Comparison of ENCODE assay signal across 26 cellular contexts in genomic region chr11:3967695-3968094, GRCh38.
DNase-seq lines count a peak whose midpoint lies in the region; ATAC-seq and TF ChIP-seq lines count a peak whose summit lies in the region.
"Had no signal": no experiment of that assay in that cellular context is flagged by ENCODE, and none has a peak within 500 bp of the region (broad histone marks: within the 10 kb centered on the region; RNA-seq: fewer than 3 reads in every experiment).

No MANE protein-coding gene starts in this region.

- H3K4me3 Mint-ChIP-seq in activated CD4-positive, alpha-beta memory T cell treated with anti-CD3 and anti-CD28 coated beads for 36 hours: no peak overlapping the region
- H3K4me3 Mint-ChIP-seq in activated CD4-positive, alpha-beta memory T cell treated with anti-CD3 and anti-CD28 coated beads, Interleukin-2, amount 10 ng/mL, durations not matched to agents 7 days and 5 days: no peak overlapping the region
- no peak overlapping the region for H3K4me3 Mint-ChIP-seq in CD4-positive, alpha-beta T cell
- H3K4me3 Mint-ChIP-seq in T-helper 17 cell (peak overlapping the region; percentile 19), neural progenitor cell (no peak overlapping the region), progenitor cell of endocrine pancreas (ENCODE audit: low read depth) (no peak overlapping the region)
- H3K4me3 Mint-ChIP-seq: activated B cell treated with CpG ODN at 0.5 μM for 24 hours; CD14-positive monocyte; dendritic cell treated with granulocyte-macrophage colony-stimulating factor and Interleukin-4, amounts not matched to agents 40 ng/mL and 50 ng/mL, for 4 days had no signal

- H3K79me2 ChIP-seq in neural progenitor cell (ENCODE audit: low read depth): no peaks in the 10 kb centered on the region

- peaks cover 9% of the 10 kb centered on the region for H3K4me1 ChIP-seq in neural progenitor cell
- H3K4me1 ChIP-seq: foreskin keratinocyte, upper lobe of right lung had no signal

- no peaks in the 10 kb centered on the region for H3K36me3 ChIP-seq in neural progenitor cell
- H3K36me3 ChIP-seq: SJCRH30 had no signal

- no peaks in the 10 kb centered on the region for H3F3A ChIP-seq in neural progenitor cell (ENCODE audit: low read depth)

- H3K27me3 Mint-ChIP-seq in activated CD4-positive, alpha-beta memory T cell treated with anti-CD3 and anti-CD28 coated beads for 36 hours: no peaks in the 10 kb centered on the region
- H3K27me3 Mint-ChIP-seq in activated CD4-positive, alpha-beta memory T cell treated with anti-CD3 and anti-CD28 coated beads, Interleukin-2, amount 10 ng/mL, durations not matched to agents 7 days and 5 days: no peaks in the 10 kb centered on the region
- H3K27me3 Mint-ChIP-seq in CD4-positive, alpha-beta T cell: no peaks in the 10 kb centered on the region
- H3K27me3 Mint-ChIP-seq in T-helper 17 cell (no peaks in the 10 kb centered on the region), neural progenitor cell (ENCODE audit: insufficient read depth, low read depth) (peaks cover 3% of the 10 kb centered on the region), progenitor cell of endocrine pancreas (no peaks in the 10 kb centered on the region)
- H3K27me3 Mint-ChIP-seq: activated B cell treated with CpG ODN at 0.5 μM for 24 hours; dendritic cell treated with granulocyte-macrophage colony-stimulating factor and Interleukin-4, amounts not matched to agents 40 ng/mL and 50 ng/mL, for 4 days had no signal

- H4K20me1 ChIP-seq in neural progenitor cell (ENCODE audit: low read depth): no peaks in the 10 kb centered on the region

- H3K9me3 Mint-ChIP-seq in activated CD4-positive, alpha-beta memory T cell treated with anti-CD3 and anti-CD28 coated beads for 36 hours: no peaks in the 10 kb centered on the region
- H3K9me3 Mint-ChIP-seq in activated CD4-positive, alpha-beta memory T cell treated with anti-CD3 and anti-CD28 coated beads, Interleukin-2, amount 10 ng/mL, durations not matched to agents 7 days and 5 days: no peaks in the 10 kb centered on the region
- no peaks in the 10 kb centered on the region for H3K9me3 Mint-ChIP-seq in CD4-positive, alpha-beta T cell
- H3K9me3 Mint-ChIP-seq in neural progenitor cell: no peaks in the 10 kb centered on the region
- H3K9me3 Mint-ChIP-seq in progenitor cell of endocrine pancreas (ENCODE audit: low read depth): no peaks in the 10 kb centered on the region
- H3K9me3 Mint-ChIP-seq: activated B cell treated with CpG ODN at 0.5 μM for 24 hours; CD14-positive monocyte; dendritic cell treated with granulocyte-macrophage colony-stimulating factor and Interleukin-4, amounts not matched to agents 40 ng/mL and 50 ng/mL, for 4 days had no signal

- H3K27ac ChIP-seq in CD4-positive, alpha-beta T cell (ENCODE audit: low read depth, low read length): no peak overlapping the region
- no peak overlapping the region for H3K27ac ChIP-seq in neural progenitor cell
- H3K27ac ChIP-seq: adrenal gland, foreskin keratinocyte, heart left ventricle, SJCRH30, upper lobe of right lung had no signal

- no peaks in the 10 kb centered on the region for H3K9me3 ChIP-seq in CD4-positive, alpha-beta T cell (ENCODE audit: control insufficient read depth, low read length)
- H3K9me3 ChIP-seq in T-helper 17 cell (ENCODE audit: control insufficient read depth, low read length, poor library complexity, severe bottlenecking) (no peaks in the 10 kb centered on the region), neural progenitor cell (ENCODE audit: low read depth) (no peaks in the 10 kb centered on the region)
- H3K9me3 ChIP-seq: adrenal gland, heart left ventricle, SJCRH30, upper lobe of right lung had no signal

- peak overlapping the region; percentile 18 for H3K27ac Mint-ChIP-seq in activated CD4-positive, alpha-beta memory T cell treated with anti-CD3 and anti-CD28 coated beads for 36 hours
- H3K27ac Mint-ChIP-seq in activated CD4-positive, alpha-beta memory T cell treated with anti-CD3 and anti-CD28 coated beads, Interleukin-2, amount 10 ng/mL, durations not matched to agents 7 days and 5 days: no peak overlapping the region
- peak overlapping the region; percentile 70 for H3K27ac Mint-ChIP-seq in CD4-positive, alpha-beta T cell
- peak overlapping the region; percentile 62 for H3K27ac Mint-ChIP-seq in T-helper 17 cell
- no peak overlapping the region for H3K27ac Mint-ChIP-seq in neural progenitor cell
- H3K27ac Mint-ChIP-seq in progenitor cell of endocrine pancreas: no peak overlapping the region
- H3K27ac Mint-ChIP-seq: activated B cell treated with CpG ODN at 0.5 μM for 24 hours; dendritic cell treated with granulocyte-macrophage colony-stimulating factor and Interleukin-4, amounts not matched to agents 40 ng/mL and 50 ng/mL, for 4 days had no signal

- ATAC-seq in CD4-positive, alpha-beta T cell (ENCODE audit: poor library complexity): no peak
- no peak for ATAC-seq in T-helper 17 cell
- ATAC-seq: esophagus mucosa, foreskin keratinocyte, heart left ventricle, upper lobe of right lung had no signal

- CTCF ChIA-PET in activated CD4-positive, alpha-beta memory T cell treated with anti-CD3 and anti-CD28 coated beads for 36 hours (lab: Charles Lee): interaction anchor here (1.1 to 3.3 kb wide), 3 partner anchors 22 to 112 kb away, joined by 4 to 22 read pairs (median 15); partner anchors contain the start of gene STIM1
- CTCF ChIA-PET in activated CD4-positive, alpha-beta memory T cell treated with anti-CD3 and anti-CD28 coated beads, Interleukin-2, amount 10 ng/mL, durations not matched to agents 7 days and 5 days (lab: Charles Lee): interaction anchor here (1.2 to 3.9 kb wide), 4 partner anchors 62 to 119 kb away, joined by 3 to 31 read pairs (median 5); partner anchors contain the start of gene STIM1
- CTCF ChIA-PET in CD4-positive, alpha-beta T cell (lab: Charles Lee): interaction anchor here (0.7 to 1.6 kb wide), 5 partner anchors 12 to 119 kb away, joined by 3 to 5 read pairs (median 4); no protein-coding TSS in a partner anchor

- TF ChIP-seq CTCF in CD4-positive, alpha-beta T cell (IDR thresholded peaks at IDR 0.05): no peak
- TF ChIP-seq CTCF in neural progenitor cell (IDR thresholded peaks at IDR 0.05): no peak
- TF ChIP-seq CTCF in progenitor cell of endocrine pancreas (IDR thresholded peaks at IDR 0.05; ENCODE audit: unreplicated experiment): no peak

- H3K9ac ChIP-seq in neural progenitor cell: no peak overlapping the region

- H3K4me3 ChIP-seq in neural progenitor cell: no peak overlapping the region
- H3K4me3 ChIP-seq: adrenal gland, heart left ventricle, SJCRH30, upper lobe of right lung had no signal

- peaks cover 18% of the 10 kb centered on the region for H3K36me3 Mint-ChIP-seq in activated CD4-positive, alpha-beta memory T cell treated with anti-CD3 and anti-CD28 coated beads for 36 hours
- peaks cover 50% of the 10 kb centered on the region for H3K36me3 Mint-ChIP-seq in activated CD4-positive, alpha-beta memory T cell treated with anti-CD3 and anti-CD28 coated beads, Interleukin-2, amount 10 ng/mL, durations not matched to agents 7 days and 5 days (ENCODE audit: low read depth)
- peaks cover 56% of the 10 kb centered on the region for H3K36me3 Mint-ChIP-seq in CD4-positive, alpha-beta T cell (ENCODE audit: low read depth)
- H3K36me3 Mint-ChIP-seq in T-helper 17 cell (ENCODE audit: low read depth) (peaks cover 6% of the 10 kb centered on the region), neural progenitor cell (peaks cover 3% of the 10 kb centered on the region), progenitor cell of endocrine pancreas (ENCODE audit: insufficient read depth) (no peaks in the 10 kb centered on the region)

- intact Hi-C loops in activated CD4-positive, alpha-beta memory T cell treated with anti-CD3 and anti-CD28 coated beads for 36 hours (cut with micrococcal nuclease): no loop called here
- intact Hi-C loops in CD4-positive, alpha-beta T cell (cut with DNase I, micrococcal nuclease): loop anchor here in 1 of 2 experiments (2.0 kb wide), 1 partner anchor 15 kb away; no protein-coding TSS in a partner anchor

- no peak overlapping the region for H3K4me2 ChIP-seq in neural progenitor cell

- no peaks in the 10 kb centered on the region for H3K27me3 ChIP-seq in CD4-positive, alpha-beta T cell (ENCODE audit: control insufficient read depth, insufficient read depth, low read length)
- no peaks in the 10 kb centered on the region for H3K27me3 ChIP-seq in neural progenitor cell
- H3K27me3 ChIP-seq: adrenal gland, foreskin keratinocyte, heart left ventricle, SJCRH30, upper lobe of right lung had no signal

- no peak overlapping the region for H2AFZ ChIP-seq in neural progenitor cell (replicated peaks)

- peaks cover 80% of the 10 kb centered on the region for H3K4me1 Mint-ChIP-seq in activated CD4-positive, alpha-beta memory T cell treated with anti-CD3 and anti-CD28 coated beads for 36 hours (ENCODE audit: low read depth)
- H3K4me1 Mint-ChIP-seq in activated CD4-positive, alpha-beta memory T cell treated with anti-CD3 and anti-CD28 coated beads, Interleukin-2, amount 10 ng/mL, durations not matched to agents 7 days and 5 days: peaks cover 40% of the 10 kb centered on the region
- peaks cover 84% of the 10 kb centered on the region for H3K4me1 Mint-ChIP-seq in CD4-positive, alpha-beta T cell (ENCODE audit: low read depth)
- H3K4me1 Mint-ChIP-seq in T-helper 17 cell (peaks cover 50% of the 10 kb centered on the region), neural progenitor cell (peaks cover 8% of the 10 kb centered on the region), progenitor cell of endocrine pancreas (ENCODE audit: low read depth) (peaks cover 1% of the 10 kb centered on the region)

- DNase-seq in activated CD4-positive, alpha-beta memory T cell treated with anti-CD3 and anti-CD28 coated beads for 36 hours: no peak
- DNase-seq in activated CD4-positive, alpha-beta memory T cell treated with anti-CD3 and anti-CD28 coated beads, Interleukin-2, amount 10 ng/mL, durations not matched to agents 7 days and 5 days: no peak
- no peak for DNase-seq in CD4-positive, alpha-beta T cell
- DNase-seq in T-helper 17 cell: no peak
- DNase-seq in neural progenitor cell (ENCODE audit: low spot score): peak; percentile 11
- no peak for DNase-seq in T-helper 2 cell
- no peak for DNase-seq in progenitor cell of endocrine pancreas (ENCODE audit: low spot score, unreplicated experiment)
- no peak for DNase-seq in nucleus accumbens (lab: John Stamatoyannopoulos, UW)
- DNase-seq: activated B cell treated with CpG ODN at 0.5 μM for 24 hours; activated CD4-positive, alpha-beta T cell treated with anti-CD3 and anti-CD28 coated beads, Interleukin-2, amount 50 U/mL, for 48 hours; activated effector memory CD4-positive, alpha-beta T cell treated with anti-CD3 and anti-CD28 coated beads, Interleukin-2, amount 50 U/mL, for 16 hours; adrenal gland; central memory CD4-positive, alpha-beta T cell; foreskin keratinocyte; heart left ventricle; NCI-H1048; NCI-H1694; NCI-H2171; NCI-H82; SJCRH30; stimulated activated CD4-positive, alpha-beta T cell treated with anti-CD3 and anti-CD28 coated beads, Interleukin-4, amount 100 ng/mL, for 4 hours; SW 1271; upper lobe of right lung had no signal

- POLR2A ChIA-PET in activated CD4-positive, alpha-beta memory T cell treated with anti-CD3 and anti-CD28 coated beads for 36 hours (lab: Charles Lee): interaction anchor here (1.5 kb wide), 1 partner anchor 126 kb away, joined by 5 read pairs; the partner anchor contains the start of gene RHOG
- POLR2A ChIA-PET in activated CD4-positive, alpha-beta memory T cell treated with anti-CD3 and anti-CD28 coated beads, Interleukin-2, amount 10 ng/mL, durations not matched to agents 7 days and 5 days (lab: Charles Lee): interaction anchor here (1.0 to 2.5 kb wide), 7 partner anchors 10 to 126 kb away, joined by 3 to 13 read pairs (median 3); partner anchors contain the start of gene STIM1
- POLR2A ChIA-PET in CD4-positive, alpha-beta T cell (lab: Charles Lee): interaction anchor here (1.0 to 1.5 kb wide), 3 partner anchors 22 to 160 kb away, joined by 3 to 7 read pairs (median 3); partner anchors contain the start of genes PGAP2 and STIM1

Comparison
In these comparisons a context has a peak if more than half of its experiments do, and no peak if none do; other contexts are left out.
1. H3K27ac Mint-ChIP-seq: peak in activated CD4-positive, alpha-beta memory T cell treated with anti-CD3 and anti-CD28 coated beads for 36 hours (single experiment), CD4-positive, alpha-beta T cell (single experiment) and T-helper 17 cell (single experiment); none in activated CD4-positive, alpha-beta memory T cell treated with anti-CD3 and anti-CD28 coated beads, Interleukin-2, amount 10 ng/mL, durations not matched to agents 7 days and 5 days (single experiment), neural progenitor cell (single experiment) and progenitor cell of endocrine pancreas (single experiment).